ENCODE assay signal across 24 cellular contexts in genomic region chr6:69913361-69913760, GRCh38. TPM values are rescaled to one million over a fixed set of nuclear protein-coding genes. Genes with fewer than 3 reads are reported as not detected.
"Had no signal": no experiment of that assay in that cellular context is flagged by ENCODE, and none has a peak within 500 bp of the region (broad histone marks: within the 10 kb centered on the region; RNA-seq: fewer than 3 reads in every experiment).

No MANE protein-coding gene starts in this region.

- H3K4me1 ChIP-seq: sigmoid colon, transverse colon, uterus had no signal

- ATAC-seq: activated T-helper 17 cell treated with anti-CD3 and anti-CD28 coated beads, Interleukin-2, amount 50 U/mL, for 72 hours; naive thymus-derived CD8-positive, alpha-beta T cell; T-helper 17 cell had no signal

- H3K27me3 Mint-ChIP-seq: T-helper 17 cell had no signal

- H3K27ac ChIP-seq: cardiac muscle cell, left ventricle myocardium inferior, sigmoid colon, transverse colon, uterus, VCaP had no signal

- H3K27me3 ChIP-seq: cardiac muscle cell, sigmoid colon, spleen, transverse colon, uterus had no signal

- H3K4me3 ChIP-seq: cardiac muscle cell, left ventricle myocardium inferior, sigmoid colon, spleen, transverse colon, uterus had no signal

- H3K36me3 ChIP-seq: cardiac muscle cell, left ventricle myocardium inferior, sigmoid colon, spleen, transverse colon, uterus had no signal

- DNase-seq: activated CD4-positive, alpha-beta T cell treated with anti-CD3 and anti-CD28 coated beads for 1 hour; activated CD4-positive, alpha-beta T cell treated with anti-CD3 and anti-CD28 coated beads, Interleukin-2, amount 50 U/mL, for 4 hours; activated naive CD4-positive, alpha-beta T cell; activated naive CD8-positive, alpha-beta T cell treated with anti-CD3 and anti-CD28 coated beads, Interleukin-2, amount 10 ng/mL, durations not matched to agents 7 days and 5 days; activated T-cell treated with anti-CD3 and anti-CD28 coated beads, Interleukin-2, amount 50 U/mL, for 1 hour; amygdala; dermis blood vessel endothelial cell; effector memory CD4-positive, alpha-beta T cell; immature natural killer cell; kidney glomerular epithelial cell; left ventricle myocardium inferior; mammary epithelial cell; naive thymus-derived CD8-positive, alpha-beta T cell; nucleus accumbens; sigmoid colon; spleen; T-helper 17 cell; transverse colon; uterus had no signal

- H3K9me3 Mint-ChIP-seq: activated naive CD8-positive, alpha-beta T cell treated with anti-CD3 and anti-CD28 coated beads, Interleukin-2, amount 10 ng/mL, durations not matched to agents 7 days and 5 days; naive thymus-derived CD8-positive, alpha-beta T cell; stimulated activated naive CD8-positive, alpha-beta T cell treated with anti-CD3 and anti-CD28 coated beads, Interleukin-15, Interleukin-2, amounts not matched to agents 100 ng/mL and 50 ng/mL, for 24 hours had no signal

- H3K9me3 ChIP-seq: left ventricle myocardium inferior, sigmoid colon, spleen, transverse colon, uterus had no signal

- H3K4me1 Mint-ChIP-seq: immature natural killer cell, T-helper 17 cell had no signal

- H3K36me3 Mint-ChIP-seq: activated naive CD8-positive, alpha-beta T cell treated with anti-CD3 and anti-CD28 coated beads, Interleukin-2, amount 10 ng/mL, durations not matched to agents 7 days and 5 days; immature natural killer cell; naive thymus-derived CD8-positive, alpha-beta T cell had no signal

- H3K4me3 Mint-ChIP-seq: activated naive CD8-positive, alpha-beta T cell treated with anti-CD3 and anti-CD28 coated beads, Interleukin-2, amount 10 ng/mL, durations not matched to agents 7 days and 5 days; activated T-helper 17 cell treated with anti-CD3 and anti-CD28 coated beads, Interleukin-2, amount 50 U/mL, for 72 hours; immature natural killer cell; naive thymus-derived CD8-positive, alpha-beta T cell; stimulated activated naive CD8-positive, alpha-beta T cell treated with anti-CD3 and anti-CD28 coated beads, Interleukin-15, Interleukin-2, amounts not matched to agents 100 ng/mL and 50 ng/mL, for 24 hours; T-helper 17 cell had no signal

- H3K27ac Mint-ChIP-seq: activated naive CD8-positive, alpha-beta T cell treated with anti-CD3 and anti-CD28 coated beads, Interleukin-2, amount 10 ng/mL, durations not matched to agents 7 days and 5 days; activated T-helper 17 cell treated with anti-CD3 and anti-CD28 coated beads, Interleukin-2, amount 50 U/mL, for 72 hours; immature natural killer cell; naive thymus-derived CD8-positive, alpha-beta T cell; stimulated activated naive CD8-positive, alpha-beta T cell treated with anti-CD3 and anti-CD28 coated beads, Interleukin-15, Interleukin-2, amounts not matched to agents 100 ng/mL and 50 ng/mL, for 24 hours; T-helper 17 cell had no signal

RNA-seq across cellular contexts. Expression of gene COL19A1, which starts 47.0 kb away (rescaled TPM):
- total RNA-seq: dermis blood vessel endothelial cell, renal cortical epithelial cell had no signal
- polyA plus RNA-seq: immature natural killer cell, mammary epithelial cell had no signal
